Comparison of ENCODE assay signal across 2 cellular contexts in the genomic region with DNA sequence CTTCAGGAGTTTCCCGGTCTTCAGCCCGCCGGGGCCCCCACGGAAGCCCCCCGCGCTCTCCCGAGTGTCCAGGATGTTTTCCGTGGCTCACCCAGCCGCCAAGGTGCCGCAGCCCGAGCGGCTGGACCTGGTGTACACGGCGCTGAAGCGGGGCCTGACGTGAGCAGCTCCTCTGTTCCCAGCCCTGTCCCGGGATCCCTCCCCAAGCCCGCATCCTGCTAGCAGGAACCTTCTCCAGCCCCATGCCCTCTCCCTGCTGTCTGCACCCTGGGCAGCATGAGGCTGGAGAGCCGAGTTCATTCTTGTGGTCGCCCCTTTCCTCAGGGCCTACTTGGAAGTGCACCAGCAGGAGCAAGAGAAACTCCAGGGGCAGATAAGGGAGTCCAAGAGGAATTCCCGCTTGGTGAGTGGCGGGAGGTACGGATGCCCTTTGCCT.
TF ChIP-seq lines count a peak whose summit lies in the region.

No MANE protein-coding gene starts in this region.

TF ChIP-seq in SK-N-SH, 30 proteins besides CTCF, POLR2A, EP300 and RAD21 (continued from another document):
- TF ChIP-seq PBX3 (IDR thresholded peaks at IDR 0.05) (no peak), RXRA (IDR thresholded peaks at IDR 0.05; ENCODE audit: borderline replicate concordance, low read depth) (no peak), GATA2 (CRISPR knock-in tag; IDR thresholded peaks at IDR 0.05) (no peak), MXI1 (IDR thresholded peaks at IDR 0.05; ENCODE audit: low read depth, low read length) (no peak), USF2 (IDR thresholded peaks at IDR 0.05; ENCODE audit: borderline replicate concordance, low read depth, low read length) (no peak), FOSL2 (IDR thresholded peaks at IDR 0.05; ENCODE audit: borderline replicate concordance, low read depth) (no peak), FOXJ3 (CRISPR knock-in tag; IDR thresholded peaks at IDR 0.05) (no peak)
- TF ChIP-seq, protein P1, sequence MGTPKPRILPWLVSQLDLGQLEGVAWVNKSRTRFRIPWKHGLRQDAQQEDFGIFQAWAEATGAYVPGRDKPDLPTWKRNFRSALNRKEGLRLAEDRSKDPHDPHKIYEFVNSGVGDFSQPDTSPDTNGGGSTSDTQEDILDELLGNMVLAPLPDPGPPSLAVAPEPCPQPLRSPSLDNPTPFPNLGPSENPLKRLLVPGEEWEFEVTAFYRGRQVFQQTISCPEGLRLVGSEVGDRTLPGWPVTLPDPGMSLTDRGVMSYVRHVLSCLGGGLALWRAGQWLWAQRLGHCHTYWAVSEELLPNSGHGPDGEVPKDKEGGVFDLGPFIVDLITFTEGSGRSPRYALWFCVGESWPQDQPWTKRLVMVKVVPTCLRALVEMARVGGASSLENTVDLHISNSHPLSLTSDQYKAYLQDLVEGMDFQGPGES (IDR thresholded peaks at IDR 0.05; ENCODE audit: low read depth, low read length), result no peak
- TF ChIP-seq, protein P2, sequence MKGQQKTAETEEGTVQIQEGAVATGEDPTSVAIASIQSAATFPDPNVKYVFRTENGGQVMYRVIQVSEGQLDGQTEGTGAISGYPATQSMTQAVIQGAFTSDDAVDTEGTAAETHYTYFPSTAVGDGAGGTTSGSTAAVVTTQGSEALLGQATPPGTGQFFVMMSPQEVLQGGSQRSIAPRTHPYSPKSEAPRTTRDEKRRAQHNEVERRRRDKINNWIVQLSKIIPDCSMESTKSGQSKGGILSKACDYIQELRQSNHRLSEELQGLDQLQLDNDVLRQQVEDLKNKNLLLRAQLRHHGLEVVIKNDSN (IDR thresholded peaks at IDR 0.05; ENCODE audit: borderline replicate concordance, low read depth), result no peak
- TF ChIP-seq, protein P3, sequence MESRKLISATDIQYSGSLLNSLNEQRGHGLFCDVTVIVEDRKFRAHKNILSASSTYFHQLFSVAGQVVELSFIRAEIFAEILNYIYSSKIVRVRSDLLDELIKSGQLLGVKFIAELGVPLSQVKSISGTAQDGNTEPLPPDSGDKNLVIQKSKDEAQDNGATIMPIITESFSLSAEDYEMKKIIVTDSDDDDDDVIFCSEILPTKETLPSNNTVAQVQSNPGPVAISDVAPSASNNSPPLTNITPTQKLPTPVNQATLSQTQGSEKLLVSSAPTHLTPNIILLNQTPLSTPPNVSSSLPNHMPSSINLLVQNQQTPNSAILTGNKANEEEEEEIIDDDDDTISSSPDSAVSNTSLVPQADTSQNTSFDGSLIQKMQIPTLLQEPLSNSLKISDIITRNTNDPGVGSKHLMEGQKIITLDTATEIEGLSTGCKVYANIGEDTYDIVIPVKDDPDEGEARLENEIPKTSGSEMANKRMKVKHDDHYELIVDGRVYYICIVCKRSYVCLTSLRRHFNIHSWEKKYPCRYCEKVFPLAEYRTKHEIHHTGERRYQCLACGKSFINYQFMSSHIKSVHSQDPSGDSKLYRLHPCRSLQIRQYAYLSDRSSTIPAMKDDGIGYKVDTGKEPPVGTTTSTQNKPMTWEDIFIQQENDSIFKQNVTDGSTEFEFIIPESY (IDR thresholded peaks at IDR 0.05; ENCODE audit: borderline replicate concordance, low read depth), result no peak

TF ChIP-seq in SK-N-SH treated with all-trans-retinoic acid at 6 μM for 48 hours, 23 proteins besides CTCF, POLR2A, EP300 and RAD21 (continued from another document):
- TF ChIP-seq, protein P4, sequence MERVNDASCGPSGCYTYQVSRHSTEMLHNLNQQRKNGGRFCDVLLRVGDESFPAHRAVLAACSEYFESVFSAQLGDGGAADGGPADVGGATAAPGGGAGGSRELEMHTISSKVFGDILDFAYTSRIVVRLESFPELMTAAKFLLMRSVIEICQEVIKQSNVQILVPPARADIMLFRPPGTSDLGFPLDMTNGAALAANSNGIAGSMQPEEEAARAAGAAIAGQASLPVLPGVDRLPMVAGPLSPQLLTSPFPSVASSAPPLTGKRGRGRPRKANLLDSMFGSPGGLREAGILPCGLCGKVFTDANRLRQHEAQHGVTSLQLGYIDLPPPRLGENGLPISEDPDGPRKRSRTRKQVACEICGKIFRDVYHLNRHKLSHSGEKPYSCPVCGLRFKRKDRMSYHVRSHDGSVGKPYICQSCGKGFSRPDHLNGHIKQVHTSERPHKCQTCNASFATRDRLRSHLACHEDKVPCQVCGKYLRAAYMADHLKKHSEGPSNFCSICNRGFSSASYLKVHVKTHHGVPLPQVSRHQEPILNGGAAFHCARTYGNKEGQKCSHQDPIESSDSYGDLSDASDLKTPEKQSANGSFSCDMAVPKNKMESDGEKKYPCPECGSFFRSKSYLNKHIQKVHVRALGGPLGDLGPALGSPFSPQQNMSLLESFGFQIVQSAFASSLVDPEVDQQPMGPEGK (CRISPR knock-in tag; IDR thresholded peaks at IDR 0.05; ENCODE audit: borderline replicate concordance), result no peak
- TF ChIP-seq ESRRG (CRISPR knock-in tag; IDR thresholded peaks at IDR 0.05), result no peak
- no peak for TF ChIP-seq ZFP30 (CRISPR knock-in tag; IDR thresholded peaks at IDR 0.05)
- no peak for TF ChIP-seq TCF4 (CRISPR knock-in tag; IDR thresholded peaks at IDR 0.05; ENCODE audit: borderline replicate concordance)
- TF ChIP-seq PPARA (CRISPR knock-in tag; IDR thresholded peaks at IDR 0.05; ENCODE audit: borderline replicate concordance), result no peak
- TF ChIP-seq ZNF565 (CRISPR knock-in tag; conservative IDR thresholded peaks at IDR 0.05; ENCODE audit: low read depth), result no peak
- no peak for TF ChIP-seq ZNF8 (CRISPR knock-in tag; IDR thresholded peaks at IDR 0.05)
- no peak for TF ChIP-seq CSDC2 (CRISPR knock-in tag; IDR thresholded peaks at IDR 0.05)
- TF ChIP-seq BACH2 (CRISPR knock-in tag; IDR thresholded peaks at IDR 0.05; ENCODE audit: borderline replicate concordance), result no peak
- TF ChIP-seq, protein P5, sequence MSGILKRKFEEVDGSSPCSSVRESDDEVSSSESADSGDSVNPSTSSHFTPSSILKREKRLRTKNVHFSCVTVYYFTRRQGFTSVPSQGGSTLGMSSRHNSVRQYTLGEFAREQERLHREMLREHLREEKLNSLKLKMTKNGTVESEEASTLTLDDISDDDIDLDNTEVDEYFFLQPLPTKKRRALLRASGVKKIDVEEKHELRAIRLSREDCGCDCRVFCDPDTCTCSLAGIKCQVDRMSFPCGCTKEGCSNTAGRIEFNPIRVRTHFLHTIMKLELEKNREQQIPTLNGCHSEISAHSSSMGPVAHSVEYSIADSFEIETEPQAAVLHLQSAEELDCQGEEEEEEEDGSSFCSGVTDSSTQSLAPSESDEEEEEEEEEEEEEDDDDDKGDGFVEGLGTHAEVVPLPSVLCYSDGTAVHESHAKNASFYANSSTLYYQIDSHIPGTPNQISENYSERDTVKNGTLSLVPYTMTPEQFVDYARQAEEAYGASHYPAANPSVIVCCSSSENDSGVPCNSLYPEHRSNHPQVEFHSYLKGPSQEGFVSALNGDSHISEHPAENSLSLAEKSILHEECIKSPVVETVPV (CRISPR knock-in tag; IDR thresholded peaks at IDR 0.05), result no peak
- TF ChIP-seq GLIS3 (CRISPR knock-in tag; IDR thresholded peaks at IDR 0.05), result no peak
